ENCODE assay signal across 15 cellular contexts in the genomic region with DNA sequence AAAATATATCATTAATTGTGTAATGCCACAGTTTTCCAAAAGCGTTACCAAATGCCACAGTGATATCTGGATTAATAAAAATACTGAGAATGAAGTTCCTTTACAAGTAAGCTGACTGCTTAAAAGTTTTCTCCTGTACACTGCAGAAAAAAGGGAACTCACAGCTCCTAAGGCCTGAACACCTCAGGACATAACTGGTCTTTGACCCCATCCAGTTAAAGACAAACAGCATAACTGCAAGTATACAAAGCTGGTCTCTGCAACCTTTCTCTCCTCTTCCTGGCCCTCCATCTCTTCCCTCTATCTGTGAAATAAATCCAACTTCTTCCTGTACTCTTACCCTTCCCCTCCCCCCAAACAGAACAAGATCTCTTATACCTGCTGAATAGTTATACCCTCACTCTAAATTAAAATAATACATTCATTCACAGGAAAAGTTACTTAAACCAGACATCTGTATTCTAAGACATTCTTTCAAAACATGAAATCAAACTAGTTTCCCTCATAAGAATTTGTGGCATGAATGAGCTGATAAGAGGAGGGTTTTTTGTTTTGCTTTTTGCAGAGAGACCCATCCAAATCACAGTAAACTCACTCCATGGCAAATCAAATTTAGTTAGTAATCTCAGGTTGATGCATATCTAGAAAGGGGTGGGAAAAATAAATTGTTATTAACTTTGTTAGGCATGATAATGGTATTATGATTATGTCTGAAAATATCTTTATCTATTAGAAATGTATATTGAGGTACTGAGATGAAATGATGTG. TPM values are rescaled to one million over a fixed set of nuclear protein-coding genes. Genes with fewer than 3 reads are reported as not detected.
A peak's percentile ranks its signal among the peaks of the same experiment; 100 is the strongest.
DNase-seq lines count a peak whose midpoint lies in the region; ATAC-seq and TF ChIP-seq lines count a peak whose summit lies in the region.
"Had no signal": no experiment of that assay in that cellular context is flagged by ENCODE, and none has a peak within 500 bp of the region (broad histone marks: within the 10 kb centered on the region; RNA-seq: fewer than 3 reads in every experiment).

No MANE protein-coding gene starts in this region.

- DNase-seq in activated CD4-positive, alpha-beta memory T cell treated with anti-CD3 and anti-CD28 coated beads, Interleukin-2, amount 10 ng/mL, durations not matched to agents 7 days and 5 days: no peak
- DNase-seq in activated CD4-positive, alpha-beta memory T cell treated with anti-CD3 and anti-CD28 coated beads for 36 hours: no peak
- DNase-seq in fibroblast of the aortic adventitia (ENCODE audit: low read depth) (peak; percentile 29), superior temporal gyrus (ENCODE audit: extremely low spot score) (peak; percentile 47), foreskin melanocyte (no peak)
- DNase-seq: central memory CD4-positive, alpha-beta T cell; esophagus squamous epithelium; NCI-H1417 treated with DMSO at 0.1 percent for 48 hours; NCI-H446 treated with DMSO at 0.1 percent for 48 hours; PC-3; SW 1271; testis had no signal

- intact Hi-C loops in activated CD4-positive, alpha-beta memory T cell treated with anti-CD3 and anti-CD28 coated beads for 36 hours (cut with micrococcal nuclease): no loop called here

- ATAC-seq in HG02870 (IDR thresholded peaks at IDR 0.05; ENCODE audit: unreplicated experiment) (no peak), GM18498 (IDR thresholded peaks at IDR 0.05; ENCODE audit: unreplicated experiment) (no peak)
- ATAC-seq: PC-3 had no signal

- H3F3A ChIP-seq in OCI-LY1 (ENCODE audit: insufficient read depth, low read length): no peaks in the 10 kb centered on the region; the same call in 1 of the 2 replicates

- peaks cover 50% of the 10 kb centered on the region for H3K4me1 Mint-ChIP-seq in activated CD4-positive, alpha-beta memory T cell treated with anti-CD3 and anti-CD28 coated beads, Interleukin-2, amount 10 ng/mL, durations not matched to agents 7 days and 5 days
- H3K4me1 Mint-ChIP-seq in activated CD4-positive, alpha-beta memory T cell treated with anti-CD3 and anti-CD28 coated beads for 36 hours (ENCODE audit: low read depth): peaks cover 53% of the 10 kb centered on the region

- peak overlapping the region; percentile 1 for H3K27ac Mint-ChIP-seq in activated CD4-positive, alpha-beta memory T cell treated with anti-CD3 and anti-CD28 coated beads, Interleukin-2, amount 10 ng/mL, durations not matched to agents 7 days and 5 days
- no peak overlapping the region for H3K27ac Mint-ChIP-seq in activated CD4-positive, alpha-beta memory T cell treated with anti-CD3 and anti-CD28 coated beads for 36 hours

- H3K9ac ChIP-seq in OCI-LY1 (ENCODE audit: low read length): peak overlapping the region; percentile 42; the same call in 1 of the 2 replicates

- H3K4me3 Mint-ChIP-seq in activated CD4-positive, alpha-beta memory T cell treated with anti-CD3 and anti-CD28 coated beads, Interleukin-2, amount 10 ng/mL, durations not matched to agents 7 days and 5 days: no peak overlapping the region
- no peak overlapping the region for H3K4me3 Mint-ChIP-seq in activated CD4-positive, alpha-beta memory T cell treated with anti-CD3 and anti-CD28 coated beads for 36 hours

- peak overlapping the region; percentile 57 for H3K4me2 ChIP-seq in OCI-LY1 (ENCODE audit: low read length)

- TF ChIP-seq CTCF in OCI-LY1 (IDR thresholded peaks at IDR 0.05; ENCODE audit: low read length) (no peak), fibroblast of the aortic adventitia (IDR thresholded peaks at IDR 0.05; ENCODE audit: insufficient read depth, low read length) (no peak)

- no peaks in the 10 kb centered on the region for H3K9me3 ChIP-seq in OCI-LY1 (ENCODE audit: low read length)
- H3K9me3 ChIP-seq: esophagus squamous epithelium, testis had no signal

- peak overlapping the region; percentile 90 for H3K27ac ChIP-seq in OCI-LY1 (ENCODE audit: low read depth, low read length, poor library complexity, severe bottlenecking)
- H3K27ac ChIP-seq: testis had no signal

- H3K9me3 Mint-ChIP-seq in activated CD4-positive, alpha-beta memory T cell treated with anti-CD3 and anti-CD28 coated beads, Interleukin-2, amount 10 ng/mL, durations not matched to agents 7 days and 5 days: no peaks in the 10 kb centered on the region
- H3K9me3 Mint-ChIP-seq in activated CD4-positive, alpha-beta memory T cell treated with anti-CD3 and anti-CD28 coated beads for 36 hours: no peaks in the 10 kb centered on the region

- peaks cover 72% of the 10 kb centered on the region for H3K79me2 ChIP-seq in OCI-LY1 (ENCODE audit: insufficient read depth, low read length)

- H3K36me3 Mint-ChIP-seq in activated CD4-positive, alpha-beta memory T cell treated with anti-CD3 and anti-CD28 coated beads, Interleukin-2, amount 10 ng/mL, durations not matched to agents 7 days and 5 days (ENCODE audit: low read depth): peaks cover 5% of the 10 kb centered on the region
- peaks cover 4% of the 10 kb centered on the region for H3K36me3 Mint-ChIP-seq in activated CD4-positive, alpha-beta memory T cell treated with anti-CD3 and anti-CD28 coated beads for 36 hours

- no peaks in the 10 kb centered on the region for H3K27me3 Mint-ChIP-seq in activated CD4-positive, alpha-beta memory T cell treated with anti-CD3 and anti-CD28 coated beads, Interleukin-2, amount 10 ng/mL, durations not matched to agents 7 days and 5 days
- H3K27me3 Mint-ChIP-seq in activated CD4-positive, alpha-beta memory T cell treated with anti-CD3 and anti-CD28 coated beads for 36 hours: no peaks in the 10 kb centered on the region

- POLR2A ChIA-PET in activated CD4-positive, alpha-beta memory T cell treated with anti-CD3 and anti-CD28 coated beads, Interleukin-2, amount 10 ng/mL, durations not matched to agents 7 days and 5 days (lab: Charles Lee): interaction anchor here (1.3 to 10.0 kb wide), 4 partner anchors 11 to 126 kb away, joined by 4 to 259 read pairs (median 8); a partner anchor contains a TSS
- POLR2A ChIA-PET in activated CD4-positive, alpha-beta memory T cell treated with anti-CD3 and anti-CD28 coated beads for 36 hours (lab: Charles Lee): interaction anchor here (2.0 kb wide), 1 partner anchor 32 kb away, joined by 6 read pairs; no protein-coding TSS in a partner anchor

- H3K9me2 ChIP-seq in OCI-LY1 (ENCODE audit: low read depth, low read length): no peaks in the 10 kb centered on the region

- peaks cover 74% of the 10 kb centered on the region for H3K4me1 ChIP-seq in OCI-LY1 (ENCODE audit: insufficient read depth, low read length, severe bottlenecking)

- H3K36me3 ChIP-seq in OCI-LY1 (ENCODE audit: insufficient read depth, low read length): no peaks in the 10 kb centered on the region
- H3K36me3 ChIP-seq: esophagus squamous epithelium had no signal

- no peaks in the 10 kb centered on the region for H4K20me1 ChIP-seq in OCI-LY1 (ENCODE audit: insufficient read depth, low read length)

- CTCF ChIA-PET in activated CD4-positive, alpha-beta memory T cell treated with anti-CD3 and anti-CD28 coated beads, Interleukin-2, amount 10 ng/mL, durations not matched to agents 7 days and 5 days (lab: Charles Lee): interaction anchor here (0.6 to 9.6 kb wide), 8 partner anchors 8 to 140 kb away, joined by 3 to 176 read pairs (median 8); a partner anchor contains a TSS
- CTCF ChIA-PET in activated CD4-positive, alpha-beta memory T cell treated with anti-CD3 and anti-CD28 coated beads for 36 hours (lab: Charles Lee): interaction anchor here (1.1 to 11.4 kb wide), 7 partner anchors 8 to 127 kb away, joined by 3 to 172 read pairs (median 10); a partner anchor contains a TSS

- no peaks in the 10 kb centered on the region for H3K27me3 ChIP-seq in OCI-LY1 (ENCODE audit: insufficient read depth, low read length)
- H3K27me3 ChIP-seq: esophagus squamous epithelium, testis had no signal

- H3K4me3 ChIP-seq in OCI-LY1 (ENCODE audit: low read depth, low read length, poor library complexity, severe bottlenecking): peak overlapping the region; percentile 26
- no peak overlapping the region for H3K4me3 ChIP-seq in fibroblast of the aortic adventitia (ENCODE audit: low read depth, low read length)
- H3K4me3 ChIP-seq: esophagus squamous epithelium, testis had no signal

- no peak overlapping the region for H2AFZ ChIP-seq in OCI-LY1 (ENCODE audit: low read length)

RNA-seq across cellular contexts. Expression of a gene that starts 2.9 kb away (rescaled TPM):
- 10 to 100 TPM; 12.7 to 17.2 TPM for total RNA-seq in activated CD4-positive, alpha-beta memory T cell treated with anti-CD3 and anti-CD28 coated beads, Interleukin-2, amount 10 ng/mL, durations not matched to agents 7 days and 5 days
- total RNA-seq in activated CD4-positive, alpha-beta memory T cell treated with anti-CD3 and anti-CD28 coated beads for 36 hours: 1 to 10 TPM; 8.2 to 8.7 TPM
- 17.1 and 19.0 TPM in 2 replicates for total RNA-seq in fibroblast of the aortic adventitia (ENCODE audit: low replicate concordance)

Comparison
In these comparisons a context has a peak if more than half of its experiments do, and no peak if none do; other contexts are left out.
1. DNase-seq: peak in fibroblast of the aortic adventitia (single experiment) and superior temporal gyrus (single experiment); none in activated CD4-positive, alpha-beta memory T cell treated with anti-CD3 and anti-CD28 coated beads, Interleukin-2, amount 10 ng/mL, durations not matched to agents 7 days and 5 days (single experiment), activated CD4-positive, alpha-beta memory T cell treated with anti-CD3 and anti-CD28 coated beads for 36 hours (single experiment) and foreskin melanocyte (single experiment).